1 cellular context compared by ENCODE assay signal in genomic region chr13:61247149-61247936, GRCh38.
TF ChIP-seq lines count a peak whose summit lies in the region.

No MANE protein-coding gene starts in this region.

TF ChIP-seq in HepG2, 621 proteins besides CTCF, POLR2A, EP300 and RAD21 (continued from another document):
- no peak for TF ChIP-seq SNAPC4 (CRISPR knock-in tag; IDR thresholded peaks at IDR 0.05)
- no peak for TF ChIP-seq HES4 (CRISPR knock-in tag; IDR thresholded peaks at IDR 0.05; ENCODE audit: borderline replicate concordance)
- TF ChIP-seq ZZZ3 (CRISPR knock-in tag; IDR thresholded peaks at IDR 0.05; ENCODE audit: borderline replicate concordance), result no peak
